Comparison of ENCODE assay signal across 21 cellular contexts in the genomic region with DNA sequence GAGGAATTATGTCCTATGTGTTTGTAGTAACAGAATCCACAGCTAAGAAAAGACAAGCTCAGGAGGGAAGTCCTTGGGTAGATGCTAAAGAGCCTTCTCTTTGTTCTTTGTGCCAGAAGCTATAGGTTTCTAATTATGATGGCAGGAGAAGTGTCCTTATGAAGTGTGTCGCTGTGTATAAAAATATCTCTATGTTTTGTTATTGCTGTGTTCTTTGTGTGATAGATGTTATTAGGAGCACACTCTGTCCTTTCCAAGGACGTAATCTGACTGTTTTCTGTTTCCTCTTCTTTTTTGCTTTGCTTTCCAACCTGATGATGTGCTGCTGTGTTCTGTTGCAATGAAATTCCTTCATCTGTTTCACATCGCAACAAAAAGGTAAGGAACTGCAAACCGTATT.
"Had no signal": no experiment of that assay in that cellular context is flagged by ENCODE, and none has a peak within 500 bp of the region (broad histone marks: within the 10 kb centered on the region; RNA-seq: fewer than 3 reads in every experiment).

No MANE protein-coding gene starts in this region.

- H3K4me1 ChIP-seq: right lobe of liver had no signal

- H3K36me3 ChIP-seq: right lobe of liver, thoracic aorta had no signal

- ATAC-seq: activated naive CD8-positive, alpha-beta T cell treated with anti-CD3 and anti-CD28 coated beads, Interleukin-2, amount 50 U/mL, for 24 hours; activated T-cell treated with anti-CD3 and anti-CD28 coated beads, Interleukin-2, amount 50 U/mL, for 4 hours; esophagus mucosa; foreskin keratinocyte; right lobe of liver had no signal

- H3K4me3 ChIP-seq: right lobe of liver, thoracic aorta had no signal

- H3K27me3 ChIP-seq: right lobe of liver had no signal

- H3K4me3 Mint-ChIP-seq: activated CD4-positive, alpha-beta memory T cell treated with anti-CD3 and anti-CD28 coated beads, Interleukin-2, amount 10 ng/mL, durations not matched to agents 7 days and 5 days; activated CD4-positive, alpha-beta T cell treated with anti-CD3 and anti-CD28 coated beads, Interleukin-2, amount 10 ng/mL, durations not matched to agents 24 days and 14 days; activated naive CD4-positive, alpha-beta T cell treated with anti-CD3 and anti-CD28 coated beads, Interleukin-2, amount 50 U/mL, for 24 hours; activated naive CD8-positive, alpha-beta T cell treated with anti-CD3 and anti-CD28 coated beads, Interleukin-2, amount 50 U/mL, for 24 hours; activated T-cell treated with anti-CD3 and anti-CD28 coated beads, Interleukin-2, amount 50 U/mL, for 4 hours; endodermal cell; naive B cell; type B pancreatic cell had no signal

- DNase-seq: activated CD4-positive, alpha-beta memory T cell treated with anti-CD3 and anti-CD28 coated beads, Interleukin-2, amount 10 ng/mL, durations not matched to agents 7 days and 5 days; activated CD4-positive, alpha-beta T cell treated with anti-CD3 and anti-CD28 coated beads, Interleukin-2, amount 10 ng/mL, durations not matched to agents 24 days and 14 days; activated CD4-positive, CD25-positive, alpha-beta regulatory T cell treated with anti-CD3 and anti-CD28 coated beads, Interleukin-2, amount 50 U/mL, for 72 hours; activated CD8-positive, alpha-beta memory T cell treated with anti-CD3 and anti-CD28 coated beads, Interleukin-2, amount 50 U/mL, for 48 hours; activated naive CD8-positive, alpha-beta T cell treated with anti-CD3 and anti-CD28 coated beads, Interleukin-2, amount 50 U/mL, for 24 hours; activated T-cell treated with anti-CD3 and anti-CD28 coated beads, Interleukin-2, amount 50 U/mL, for 4 hours; anterior cingulate cortex; endodermal cell; foreskin keratinocyte; mammary epithelial cell; naive B cell; posterior cingulate gyrus; right lobe of liver; stimulated activated CD4-positive, alpha-beta T cell treated with anti-CD3 and anti-CD28 coated beads, Interleukin-2, amount 100 ng/mL, for 48 hours; stimulated activated naive CD4-positive, alpha-beta T cell treated with Interleukin-2 at 50 U/mL for 16 hours; T-helper 2 cell had no signal

- H3K9me3 ChIP-seq: thoracic aorta had no signal

- H3K36me3 Mint-ChIP-seq: activated naive CD4-positive, alpha-beta T cell treated with anti-CD3 and anti-CD28 coated beads, Interleukin-2, amount 50 U/mL, for 24 hours; naive B cell had no signal

- H3K4me1 Mint-ChIP-seq: activated CD4-positive, alpha-beta memory T cell treated with anti-CD3 and anti-CD28 coated beads, Interleukin-2, amount 10 ng/mL, durations not matched to agents 7 days and 5 days; activated CD4-positive, alpha-beta T cell treated with anti-CD3 and anti-CD28 coated beads, Interleukin-2, amount 10 ng/mL, durations not matched to agents 24 days and 14 days; activated naive CD4-positive, alpha-beta T cell treated with anti-CD3 and anti-CD28 coated beads, Interleukin-2, amount 50 U/mL, for 24 hours; activated naive CD8-positive, alpha-beta T cell treated with anti-CD3 and anti-CD28 coated beads, Interleukin-2, amount 50 U/mL, for 24 hours; naive B cell had no signal

- H3K27ac Mint-ChIP-seq: activated CD4-positive, alpha-beta memory T cell treated with anti-CD3 and anti-CD28 coated beads, Interleukin-2, amount 10 ng/mL, durations not matched to agents 7 days and 5 days; activated CD4-positive, alpha-beta T cell treated with anti-CD3 and anti-CD28 coated beads, Interleukin-2, amount 10 ng/mL, durations not matched to agents 24 days and 14 days; activated naive CD4-positive, alpha-beta T cell treated with anti-CD3 and anti-CD28 coated beads, Interleukin-2, amount 50 U/mL, for 24 hours; activated naive CD8-positive, alpha-beta T cell treated with anti-CD3 and anti-CD28 coated beads, Interleukin-2, amount 50 U/mL, for 24 hours; activated T-helper 2 cell treated with anti-CD3 and anti-CD28 coated beads, Interferon-gamma antibody, Interleukin-2, Interleukin-4, amounts not matched to agents 10 μg/mL and 5 μg/mL and 100 μg/mL, durations not matched to agents 14 hours and 24 hours and 36 hours; endodermal cell; naive B cell; type B pancreatic cell had no signal

- H3K27ac ChIP-seq: foreskin keratinocyte, right lobe of liver, thoracic aorta had no signal

- H3K9me3 Mint-ChIP-seq: activated CD4-positive, alpha-beta memory T cell treated with anti-CD3 and anti-CD28 coated beads, Interleukin-2, amount 10 ng/mL, durations not matched to agents 7 days and 5 days; activated CD4-positive, alpha-beta T cell treated with anti-CD3 and anti-CD28 coated beads, Interleukin-2, amount 10 ng/mL, durations not matched to agents 24 days and 14 days; activated naive CD4-positive, alpha-beta T cell treated with anti-CD3 and anti-CD28 coated beads, Interleukin-2, amount 50 U/mL, for 24 hours; activated naive CD8-positive, alpha-beta T cell treated with anti-CD3 and anti-CD28 coated beads, Interleukin-2, amount 50 U/mL, for 24 hours; activated T-cell treated with anti-CD3 and anti-CD28 coated beads, Interleukin-2, amount 50 U/mL, for 4 hours; activated T-helper 2 cell treated with anti-CD3 and anti-CD28 coated beads, Interferon-gamma antibody, Interleukin-2, Interleukin-4, amounts not matched to agents 10 μg/mL and 5 μg/mL and 100 μg/mL, durations not matched to agents 14 hours and 24 hours and 36 hours; endodermal cell; type B pancreatic cell had no signal
